In genomic region chr4:105637409-105638258, GRCh38 we compare ENCODE assay signal across 8 cellular contexts.
DNase-seq lines count a peak whose midpoint lies in the region; ATAC-seq and TF ChIP-seq lines count a peak whose summit lies in the region.

No MANE protein-coding gene starts in this region.

- peak overlapping the region in 1 of 6 donors; percentile 40 for H3K27ac Mint-ChIP-seq in naive B cell

- ATAC-seq in GM19035 (IDR thresholded peaks at IDR 0.05; ENCODE audit: unreplicated experiment) = peak; percentile 86
- peak; percentile 78 for ATAC-seq in HG03103 (IDR thresholded peaks at IDR 0.05; ENCODE audit: low read depth, unreplicated experiment)
- peak; percentile 59 to 77 for ATAC-seq in naive B cell (ENCODE audit: low read depth in 2 of 2)
- ATAC-seq in HG02970 (IDR thresholded peaks at IDR 0.05; ENCODE audit: low FRiP score, unreplicated experiment) = no peak

- H3K27me3 Mint-ChIP-seq in naive B cell = peaks cover 0 to 7% (median 0%) of the 10 kb centered on the region in 3 donors

- TF ChIP-seq CTCF in 22Rv1 (IDR thresholded peaks at IDR 0.05) = no peak

- peak overlapping the region; percentile 64 for H3K27ac ChIP-seq in 22Rv1
- peak overlapping the region; percentile 83 for H3K27ac ChIP-seq in cingulate gyrus (ENCODE audit: low read depth, low read length)

- H3K4me1 Mint-ChIP-seq in naive B cell = peaks cover 5 to 7% (median 6%) of the 10 kb centered on the region in 3 donors

- H3K36me3 Mint-ChIP-seq in naive B cell = no peaks in the 10 kb centered on the region

- DNase-seq in NCI-H510A (lab: John Stamatoyannopoulos, UW) (peak; percentile 55), naive B cell (peak; percentile 6)
- DNase-seq in activated naive CD4-positive, alpha-beta T cell (lab: John Stamatoyannopoulos, UW) = no peak

- peaks cover 0 to 5% (median 0%) of the 10 kb centered on the region in 7 donors for H3K9me3 Mint-ChIP-seq in naive B cell

- no peak overlapping the region for H3K4me3 Mint-ChIP-seq in naive B cell

Comparison
In these comparisons a context has a peak if more than half of its experiments do, and no peak if none do; other contexts are left out.
1. DNase-seq: peak in NCI-H510A (single experiment) and naive B cell (single experiment); none in activated naive CD4-positive, alpha-beta T cell (0 of 4).